Comparison of ENCODE assay signal across 10 cellular contexts in genomic region chr7:128755816-128756476, GRCh38. TPM values are rescaled to one million over a fixed set of nuclear protein-coding genes. Genes with fewer than 3 reads are reported as not detected.
A peak's percentile ranks its signal among the peaks of the same experiment; 100 is the strongest.
DNase-seq lines count a peak whose midpoint lies in the region; ATAC-seq, FAIRE-seq and TF ChIP-seq lines count a peak whose summit lies in the region.
"Had no signal": no experiment of that assay in that cellular context is flagged by ENCODE, and none has a peak within 500 bp of the region (broad histone marks: within the 10 kb centered on the region; RNA-seq: fewer than 3 reads in every experiment).

No MANE protein-coding gene starts in this region.

- peak overlapping the region; percentile 27 to 85 (median 60) for H3K27ac ChIP-seq in heart left ventricle
- H3K27ac ChIP-seq in skeletal muscle tissue (ENCODE audit: low read depth, low read length): peak overlapping the region; percentile 80
- H3K27ac ChIP-seq: lower lobe of right lung had no signal

- H3K27me3 ChIP-seq in heart left ventricle (no peaks in the 10 kb centered on the region), skeletal muscle tissue (ENCODE audit: control insufficient read depth in 3 of 3, insufficient read depth in 3 of 3, low read length in 3 of 3) (no peaks in the 10 kb centered on the region)

- no peaks in the 10 kb centered on the region for H3K9me3 ChIP-seq in heart left ventricle
- H3K9me3 ChIP-seq in skeletal muscle tissue (ENCODE audit: control insufficient read depth in 3 of 3, low read length in 3 of 3): no peaks in the 10 kb centered on the region
- H3K9me3 ChIP-seq: lower lobe of right lung had no signal

- H3K4me3 ChIP-seq in heart left ventricle: no peak overlapping the region
- H3K4me3 ChIP-seq in skeletal muscle tissue (ENCODE audit: low read length in 3 of 3): peak overlapping the region in 1 of 3 donors; percentile 19
- H3K4me3 ChIP-seq: lower lobe of right lung had no signal

- peaks cover 12% of the 10 kb centered on the region for H3K4me1 Mint-ChIP-seq in activated T-helper 2 cell treated with anti-CD3 and anti-CD28 coated beads, Interferon-gamma antibody, Interleukin-2, Interleukin-4, amounts not matched to agents 10 μg/mL and 5 μg/mL and 100 μg/mL, durations not matched to agents 14 hours and 24 hours and 36 hours (ENCODE audit: low read depth)

- TF ChIP-seq CTCF in heart left ventricle (IDR thresholded peaks at IDR 0.05): no peak

- WGBS in heart left ventricle, 4 donors: 47 to 59% (median 51%) methylated on average over 5 of the region's 5 CpGs

- H3K9me3 Mint-ChIP-seq in activated T-helper 2 cell treated with anti-CD3 and anti-CD28 coated beads, Interferon-gamma antibody, Interleukin-2, Interleukin-4, amounts not matched to agents 10 μg/mL and 5 μg/mL and 100 μg/mL, durations not matched to agents 14 hours and 24 hours and 36 hours: no peaks in the 10 kb centered on the region

- H3K27ac Mint-ChIP-seq in activated T-helper 2 cell treated with anti-CD3 and anti-CD28 coated beads, Interferon-gamma antibody, Interleukin-2, Interleukin-4, amounts not matched to agents 10 μg/mL and 5 μg/mL and 100 μg/mL, durations not matched to agents 14 hours and 24 hours and 36 hours: peak overlapping the region; percentile 28

- intact Hi-C loops in activated T-helper 2 cell treated with anti-CD3 and anti-CD28 coated beads, Interferon-gamma antibody, Interleukin-2, Interleukin-4, amounts not matched to agents 10 μg/mL and 5 μg/mL and 100 μg/mL, durations not matched to agents 14 hours and 24 hours and 36 hours (cut with micrococcal nuclease): no loop called here
- intact Hi-C loops in heart left ventricle (cut with DNase I): loop anchor here in 2 of 10 donors (5.0 to 10.0 kb wide), 2 partner anchors 69 to 76 kb away; partner anchors contain the start of gene FLNC (in 1 of the 2)

- ATAC-seq in heart left ventricle: peak; percentile 39 to 78 (median 60)
- ATAC-seq in GM21717 (IDR thresholded peaks at IDR 0.05; ENCODE audit: unreplicated experiment): no peak
- ATAC-seq in HG02642 (IDR thresholded peaks at IDR 0.05; ENCODE audit: poor library complexity, unreplicated experiment): no peak
- no peak for ATAC-seq in HG03469 (IDR thresholded peaks at IDR 0.05; ENCODE audit: unreplicated experiment)

- TF ChIP-seq POLR2A in H54 (IDR thresholded peaks at IDR 0.05; ENCODE audit: low read depth, low read length) (no peak), heart left ventricle (IDR thresholded peaks at IDR 0.05) (no peak)

- H3K4me1 ChIP-seq in heart left ventricle (peaks cover 4 to 44% (median 18%) of the 10 kb centered on the region in 12 donors), skeletal muscle tissue (ENCODE audit: control insufficient read depth in 3 of 3, insufficient read depth in 3 of 3, low read length in 3 of 3) (peaks cover 19 to 25% (median 24%) of the 10 kb centered on the region in 3 donors)

- H3K4me3 Mint-ChIP-seq in activated T-helper 2 cell treated with anti-CD3 and anti-CD28 coated beads, Interferon-gamma antibody, Interleukin-2, Interleukin-4, amounts not matched to agents 10 μg/mL and 5 μg/mL and 100 μg/mL, durations not matched to agents 14 hours and 24 hours and 36 hours (ENCODE audit: low read depth): no peak overlapping the region

- no peaks in the 10 kb centered on the region for H3K27me3 Mint-ChIP-seq in activated T-helper 2 cell treated with anti-CD3 and anti-CD28 coated beads, Interferon-gamma antibody, Interleukin-2, Interleukin-4, amounts not matched to agents 10 μg/mL and 5 μg/mL and 100 μg/mL, durations not matched to agents 14 hours and 24 hours and 36 hours (ENCODE audit: low read depth)

- peak; percentile 19 for DNase-seq in H54 (ENCODE audit: insufficient read length, low spot score)
- DNase-seq in activated T-helper 2 cell treated with anti-CD3 and anti-CD28 coated beads, Interferon-gamma antibody, Interleukin-2, Interleukin-4, amounts not matched to agents 10 μg/mL and 5 μg/mL and 100 μg/mL, durations not matched to agents 14 hours and 24 hours and 36 hours (ENCODE audit: low spot score): no peak
- DNase-seq in heart left ventricle: no peak
- DNase-seq in stimulated activated CD4-positive, alpha-beta T cell treated with anti-CD3 and anti-CD28 coated beads, Interleukin-1b, Interleukin-23, amount 100 ng/mL, for 48 hours: no peak
- DNase-seq: lower lobe of right lung had no signal

- FAIRE-seq in H54 (lab: Jason Lieb, UNC): no peak

- peaks cover 57% of the 10 kb centered on the region for H3K36me3 Mint-ChIP-seq in activated T-helper 2 cell treated with anti-CD3 and anti-CD28 coated beads, Interferon-gamma antibody, Interleukin-2, Interleukin-4, amounts not matched to agents 10 μg/mL and 5 μg/mL and 100 μg/mL, durations not matched to agents 14 hours and 24 hours and 36 hours (ENCODE audit: low read depth)

- H3K9ac ChIP-seq in skeletal muscle tissue (ENCODE audit: low read depth in 1 of 3, low read length in 3 of 3): peak overlapping the region; percentile 35 to 58 (median 47)

- H3K36me3 ChIP-seq in heart left ventricle (peaks cover 0 to 97% (median 82%) of the 10 kb centered on the region in 9 donors), skeletal muscle tissue (ENCODE audit: control insufficient read depth in 3 of 3, insufficient read depth in 3 of 3, low read length in 3 of 3) (peaks cover 13 to 25% (median 23%) of the 10 kb centered on the region in 3 donors)

RNA-seq across cellular contexts. Expression of gene CALU, which starts 16.8 kb away (rescaled TPM):
- total RNA-seq in activated T-helper 2 cell treated with anti-CD3 and anti-CD28 coated beads, Interferon-gamma antibody, Interleukin-2, Interleukin-4, amounts not matched to agents 10 μg/mL and 5 μg/mL and 100 μg/mL, durations not matched to agents 14 hours and 24 hours and 36 hours: 53.7 and 57.4 TPM in 2 replicates
- total RNA-seq in heart left ventricle: 100 to 1,000 TPM; 172 to 689 (median 257) TPM
- 100 to 1,000 TPM in 1 of 2 donors, 10 to 100 TPM in 1; 51.4 to 634 TPM for polyA plus RNA-seq in heart left ventricle
- 131 TPM for total RNA-seq in skeletal muscle tissue

RNA-seq across cellular contexts. Expression of gene OPN1SW, which starts 19.6 kb away (rescaled TPM):
- total RNA-seq in activated T-helper 2 cell treated with anti-CD3 and anti-CD28 coated beads, Interferon-gamma antibody, Interleukin-2, Interleukin-4, amounts not matched to agents 10 μg/mL and 5 μg/mL and 100 μg/mL, durations not matched to agents 14 hours and 24 hours and 36 hours: not detected in 2 replicates
- not detected for total RNA-seq in heart left ventricle
- polyA plus RNA-seq in heart left ventricle: not detected
- total RNA-seq in skeletal muscle tissue: not detected
- total RNA-seq: lower lobe of right lung, M059J had no signal

RNA-seq across cellular contexts. Expression of gene CCDC136, which starts 35.8 kb away (rescaled TPM):
- 14.3 and 15.5 TPM in 2 replicates for total RNA-seq in activated T-helper 2 cell treated with anti-CD3 and anti-CD28 coated beads, Interferon-gamma antibody, Interleukin-2, Interleukin-4, amounts not matched to agents 10 μg/mL and 5 μg/mL and 100 μg/mL, durations not matched to agents 14 hours and 24 hours and 36 hours
- total RNA-seq in heart left ventricle (10 to 100 TPM in 6 of 9 donors, 1 to 10 TPM in 3; 6.4 to 22.8 (median 10.4) TPM), skeletal muscle tissue (4.7 TPM)
- 10 to 100 TPM in 1 of 2 donors, 1 to 10 TPM in 1; 9.0 to 13.9 TPM for polyA plus RNA-seq in heart left ventricle

Comparison
In these comparisons a context has a peak if more than half of its experiments do, and no peak if none do; other contexts are left out.
1. ATAC-seq: peak in heart left ventricle (4 of 4); none in GM21717 (single experiment), HG02642 (single experiment) and HG03469 (single experiment).